In genomic region chr1:229266832-229267500, GRCh38 we compare ENCODE assay signal across 25 cellular contexts. TPM values are rescaled to one million over a fixed set of nuclear protein-coding genes. Genes with fewer than 3 reads are reported as not detected.
DNase-seq lines count a peak whose midpoint lies in the region; ATAC-seq, FAIRE-seq and TF ChIP-seq lines count a peak whose summit lies in the region.
"Had no signal": no experiment of that assay in that cellular context is flagged by ENCODE, and none has a peak within 500 bp of the region (broad histone marks: within the 10 kb centered on the region; RNA-seq: fewer than 3 reads in every experiment).

No MANE protein-coding gene starts in this region.

- peak; percentile 28 for DNase-seq in activated CD4-positive, alpha-beta T cell treated with anti-CD3 and anti-CD28 coated beads for 36 hours
- DNase-seq in activated CD4-positive, alpha-beta T cell treated with anti-CD3 and anti-CD28 coated beads, Interleukin-2, amount 10 ng/mL, durations not matched to agents 24 days and 14 days = no peak
- DNase-seq in CD4-positive, CD25-positive, alpha-beta regulatory T cell = no peak
- no peak for DNase-seq in RWPE2 (ENCODE audit: low spot score)
- DNase-seq in K562 (ENCODE audit: extremely low read depth in 1 of 4, low spot score in 3 of 4) = no peak
- no peak for DNase-seq in tibial artery
- no peak for DNase-seq in SHP77 (lab: John Stamatoyannopoulos, UW)
- DNase-seq in activated T-cell treated with anti-CD3 and anti-CD28 coated beads, Interleukin-2, amount 50 U/mL, for 1 hour = no peak
- DNase-seq: 8988T; ACHN; BE2C; NCI-H1048; NCI-H1694; NCI-H2029 treated with DMSO at 0.1 percent for 48 hours; NCI-H446 treated with DMSO at 0.1 percent for 48 hours; NCI-H526; NCI-H82; NK-92 treated with Interleukin-12 subunit alpha and Interleukin-12 subunit beta, amount 100 ng/mL, for 24 hours; PC-3; SHP77 treated with DMSO at 0.1 percent for 48 hours had no signal

- TF ChIP-seq POLR2A in K562 (conservative IDR thresholded peaks at IDR 0.05) = no peak

- H3K27ac Mint-ChIP-seq in activated CD4-positive, alpha-beta T cell treated with anti-CD3 and anti-CD28 coated beads for 36 hours = no peak overlapping the region
- H3K27ac Mint-ChIP-seq in activated CD4-positive, alpha-beta T cell treated with anti-CD3 and anti-CD28 coated beads, Interleukin-2, amount 10 ng/mL, durations not matched to agents 24 days and 14 days = no peak overlapping the region
- H3K27ac Mint-ChIP-seq in CD4-positive, CD25-positive, alpha-beta regulatory T cell = peak overlapping the region in 2 of 3 donors; percentile 3 to 57
- H3K27ac Mint-ChIP-seq: CD14-positive monocyte, GM23338 had no signal

- TF ChIP-seq CTCF in RWPE2 (IDR thresholded peaks at IDR 0.05; ENCODE audit: poor library complexity, severe bottlenecking) (no peak), K562 (IDR thresholded peaks at IDR 0.05 in 2 of 3, conservative IDR thresholded peaks at IDR 0.05 in 1 of 3; ENCODE audit: insufficient read depth in 2 of 3, low read depth in 1 of 3, low read length in 3 of 3) (no peak), tibial artery (IDR thresholded peaks at IDR 0.05) (no peak)

- no peaks in the 10 kb centered on the region for H3K27me3 Mint-ChIP-seq in activated CD4-positive, alpha-beta T cell treated with anti-CD3 and anti-CD28 coated beads for 36 hours
- no peaks in the 10 kb centered on the region for H3K27me3 Mint-ChIP-seq in activated CD4-positive, alpha-beta T cell treated with anti-CD3 and anti-CD28 coated beads, Interleukin-2, amount 10 ng/mL, durations not matched to agents 24 days and 14 days
- no peaks in the 10 kb centered on the region for H3K27me3 Mint-ChIP-seq in CD4-positive, CD25-positive, alpha-beta regulatory T cell

- H3K9ac ChIP-seq in K562 (ENCODE audit: insufficient read depth in 1 of 2, low read depth in 2 of 2, low read length in 2 of 2) = no peak overlapping the region
- H3K9ac ChIP-seq: KMS-11 had no signal

- in situ Hi-C loops in K562 (cut with MboI) = no loop called here

- H4K20me1 ChIP-seq in K562 (replicated peaks; ENCODE audit: control insufficient read depth, insufficient read depth, low read length) = no peaks in the 10 kb centered on the region

- H3K4me1 ChIP-seq in CD4-positive, CD25-positive, alpha-beta regulatory T cell (ENCODE audit: control insufficient read depth, insufficient read depth, low read length, poor library complexity, severe bottlenecking) = peaks cover 5% of the 10 kb centered on the region
- H3K4me1 ChIP-seq in RWPE2 (ENCODE audit: insufficient read depth, poor library complexity, severe bottlenecking) = peaks cover 10% of the 10 kb centered on the region
- H3K4me1 ChIP-seq in K562 (replicated peaks in 1 of 2; ENCODE audit: control insufficient read depth in 2 of 2, insufficient read depth in 2 of 2, low read length in 2 of 2) = peaks cover 10 to 16% of the 10 kb centered on the region in 2 experiments; a peak in 4 of 5 replicates
- peaks cover 0 to 17% (median 10%) of the 10 kb centered on the region in 4 donors for H3K4me1 ChIP-seq in tibial artery
- H3K4me1 ChIP-seq: BE2C had no signal

- no TSS peak for BruUV-seq in K562 (replicated peaks; lab: Mats Ljungman, UMichigan)

- intact Hi-C loops in activated CD4-positive, alpha-beta T cell treated with anti-CD3 and anti-CD28 coated beads for 36 hours (cut with DNase I, micrococcal nuclease) = no loop called here
- intact Hi-C loops in activated CD4-positive, alpha-beta T cell treated with anti-CD3 and anti-CD28 coated beads, Interleukin-2, amount 10 ng/mL, durations not matched to agents 24 days and 14 days (cut with micrococcal nuclease) = no loop called here
- intact Hi-C loops in K562 (cut with micrococcal nuclease) = no loop called here
- intact Hi-C loops in tibial artery (cut with DNase I; ENCODE audit: low total_unique reads) = no loop called here

- peaks cover 2% of the 10 kb centered on the region for H3K36me3 Mint-ChIP-seq in activated CD4-positive, alpha-beta T cell treated with anti-CD3 and anti-CD28 coated beads for 36 hours (ENCODE audit: low read depth)
- peaks cover 9% of the 10 kb centered on the region for H3K36me3 Mint-ChIP-seq in activated CD4-positive, alpha-beta T cell treated with anti-CD3 and anti-CD28 coated beads, Interleukin-2, amount 10 ng/mL, durations not matched to agents 24 days and 14 days (ENCODE audit: low read depth)
- no peaks in the 10 kb centered on the region for H3K36me3 Mint-ChIP-seq in CD4-positive, CD25-positive, alpha-beta regulatory T cell

- ATAC-seq in activated CD4-positive, alpha-beta T cell treated with anti-CD3 and anti-CD28 coated beads for 36 hours = peak; percentile 37
- ATAC-seq in CD4-positive, CD25-positive, alpha-beta regulatory T cell (ENCODE audit: low read depth in 2 of 2) = no peak
- ATAC-seq in RWPE2 (ENCODE audit: low read depth) (no peak), K562 (no peak)
- ATAC-seq: GM23338, PC-3 had no signal

- no peak overlapping the region for H3K4me3 Mint-ChIP-seq in activated CD4-positive, alpha-beta T cell treated with anti-CD3 and anti-CD28 coated beads for 36 hours
- no peak overlapping the region for H3K4me3 Mint-ChIP-seq in activated CD4-positive, alpha-beta T cell treated with anti-CD3 and anti-CD28 coated beads, Interleukin-2, amount 10 ng/mL, durations not matched to agents 24 days and 14 days
- H3K4me3 Mint-ChIP-seq in CD4-positive, CD25-positive, alpha-beta regulatory T cell = peak overlapping the region in 2 of 4 donors; percentile 29 to 67
- H3K4me3 Mint-ChIP-seq: CD14-positive monocyte, GM23338 had no signal

- WGBS in K562 (ENCODE audit: insufficient coverage, low coverage, missing lambda C conversion rate) = 79% methylated on average over 2 of the region's 2 CpGs

- no peaks in the 10 kb centered on the region for H3K9me1 ChIP-seq in K562 (ENCODE audit: control insufficient read depth, insufficient read depth, low read length)

- H3K4me2 ChIP-seq in K562 (ENCODE audit: insufficient read depth, low read length) = no peak overlapping the region
- H3K4me2 ChIP-seq: GM23338, KMS-11 had no signal

- H2AFZ ChIP-seq in K562 (ENCODE audit: low read depth, low read length) = no peak overlapping the region
- H2AFZ ChIP-seq: GM23338 had no signal

- POLR2A ChIA-PET in activated CD4-positive, alpha-beta T cell treated with anti-CD3 and anti-CD28 coated beads for 36 hours (lab: Charles Lee) = no interaction called here
- POLR2A ChIA-PET in K562 (lab: Yijun Ruan, JAX) = no interaction called here

- H3K4me1 Mint-ChIP-seq in activated CD4-positive, alpha-beta T cell treated with anti-CD3 and anti-CD28 coated beads for 36 hours = peaks cover 7% of the 10 kb centered on the region
- peaks cover 8% of the 10 kb centered on the region for H3K4me1 Mint-ChIP-seq in activated CD4-positive, alpha-beta T cell treated with anti-CD3 and anti-CD28 coated beads, Interleukin-2, amount 10 ng/mL, durations not matched to agents 24 days and 14 days
- H3K4me1 Mint-ChIP-seq in CD4-positive, CD25-positive, alpha-beta regulatory T cell = peaks cover 6 to 18% (median 8%) of the 10 kb centered on the region in 4 donors

- H3K27me3 ChIP-seq in CD4-positive, CD25-positive, alpha-beta regulatory T cell (ENCODE audit: control insufficient read depth, insufficient read depth, low read length) = no peaks in the 10 kb centered on the region
- H3K27me3 ChIP-seq in RWPE2 (ENCODE audit: insufficient read depth, poor library complexity, severe bottlenecking) (no peaks in the 10 kb centered on the region), K562 (ENCODE audit: control insufficient read depth in 2 of 2, insufficient read depth in 2 of 2, low read length in 2 of 2) (no peaks in the 10 kb centered on the region; a peak in 1 of 5 replicates), tibial artery (no peaks in the 10 kb centered on the region)
- H3K27me3 ChIP-seq: BE2C had no signal

- H3K36me3 ChIP-seq in CD4-positive, CD25-positive, alpha-beta regulatory T cell (ENCODE audit: control insufficient read depth, insufficient read depth, low read length) = no peaks in the 10 kb centered on the region
- H3K36me3 ChIP-seq in RWPE2 (ENCODE audit: low read depth) (no peaks in the 10 kb centered on the region), K562 (ENCODE audit: control insufficient read depth, insufficient read depth, low read length) (peaks cover 29% of the 10 kb centered on the region), tibial artery (no peaks in the 10 kb centered on the region)
- H3K36me3 ChIP-seq: BE2C, HAP-1 had no signal

- H3K9me3 Mint-ChIP-seq in activated CD4-positive, alpha-beta T cell treated with anti-CD3 and anti-CD28 coated beads for 36 hours (ENCODE audit: low read depth) = peaks cover 5% of the 10 kb centered on the region
- no peaks in the 10 kb centered on the region for H3K9me3 Mint-ChIP-seq in activated CD4-positive, alpha-beta T cell treated with anti-CD3 and anti-CD28 coated beads, Interleukin-2, amount 10 ng/mL, durations not matched to agents 24 days and 14 days
- H3K9me3 Mint-ChIP-seq in CD4-positive, CD25-positive, alpha-beta regulatory T cell = peaks cover 0 to 7% (median 2%) of the 10 kb centered on the region in 7 donors

- no peak for TF ChIP-seq RAD21 in K562 (CRISPR knock-in tag; conservative IDR thresholded peaks at IDR 0.05 in 1 of 2, IDR thresholded peaks at IDR 0.05 in 1 of 2)

- H3K27ac ChIP-seq in CD4-positive, CD25-positive, alpha-beta regulatory T cell (ENCODE audit: insufficient read depth, low read length, poor library complexity, severe bottlenecking) = no peak overlapping the region
- H3K27ac ChIP-seq in RWPE2 (ENCODE audit: poor library complexity, severe bottlenecking) = peak overlapping the region; percentile 80
- H3K27ac ChIP-seq in K562 (ENCODE audit: extremely low read depth, low read depth, low read length) = no peak overlapping the region
- H3K27ac ChIP-seq in tibial artery = no peak overlapping the region
- H3K27ac ChIP-seq: KMS-11 had no signal

- H3K4me3 ChIP-seq in CD4-positive, CD25-positive, alpha-beta regulatory T cell (ENCODE audit: low read depth, low read length) = no peak overlapping the region
- H3K4me3 ChIP-seq in RWPE2 (ENCODE audit: severe bottlenecking) (no peak overlapping the region), K562 (no peak overlapping the region), tibial artery (no peak overlapping the region)
- H3K4me3 ChIP-seq: GM23338, HAP-1 had no signal

- CTCF ChIA-PET in activated CD4-positive, alpha-beta T cell treated with anti-CD3 and anti-CD28 coated beads for 36 hours (lab: Charles Lee) = interaction anchor here (1.9 kb wide), 1 partner anchor 12 kb away, joined by 10 read pairs; no protein-coding TSS in a partner anchor
- CTCF ChIA-PET in K562 (lab: Yijun Ruan, JAX; ENCODE audit: low intra/inter-chr PET ratio) = no interaction called here

- TF ChIP-seq EP300 in K562 (IDR thresholded peaks at IDR 0.05; ENCODE audit: low read length) = no peak

- no peaks in the 10 kb centered on the region for H3K9me3 ChIP-seq in CD4-positive, CD25-positive, alpha-beta regulatory T cell (ENCODE audit: control insufficient read depth in 2 of 2, low read length in 2 of 2)
- H3K9me3 ChIP-seq in RWPE2 (ENCODE audit: severe bottlenecking) (no peaks in the 10 kb centered on the region), K562 (replicated peaks; ENCODE audit: control insufficient read depth, insufficient read depth, low read depth, low read length) (peaks cover 7% of the 10 kb centered on the region; the same call in 1 of the 2 replicates), tibial artery (no peaks in the 10 kb centered on the region)
- H3K9me3 ChIP-seq: HAP-1 had no signal

- FAIRE-seq in K562 (lab: Jason Lieb, UNC) = no peak
- FAIRE-seq: GM18507 had no signal

- H3K79me2 ChIP-seq in K562 (ENCODE audit: control insufficient read depth, insufficient read depth, low read length) = peaks cover 24% of the 10 kb centered on the region

RNA-seq across cellular contexts. Expression of gene RAB4A, which starts 3.9 kb away (rescaled TPM):
- total RNA-seq in activated CD4-positive, alpha-beta T cell treated with anti-CD3 and anti-CD28 coated beads for 36 hours = 10 to 100 TPM; 22.1 to 24.0 TPM
- total RNA-seq in activated CD4-positive, alpha-beta T cell treated with anti-CD3 and anti-CD28 coated beads, Interleukin-2, amount 10 ng/mL, durations not matched to agents 24 days and 14 days = 30.7 and 34.8 TPM in 2 replicates
- 33.4 TPM for total RNA-seq in CD4-positive, CD25-positive, alpha-beta regulatory T cell
- 10 to 100 TPM; 23.2 to 27.1 (median 24.3) TPM for polyA plus RNA-seq in CD4-positive, CD25-positive, alpha-beta regulatory T cell
- total RNA-seq in K562 (2011; cell fraction: chromatin; rRNA removed; ENCODE audit: low replicate concordance) = 13.9 and 34.5 TPM in 2 replicates
- total RNA-seq in K562 (2011; cell fraction: nucleolus; rRNA removed) = 7.4 and 7.8 TPM in 2 replicates
- total RNA-seq in K562 (2011; cell fraction: nucleoplasm; rRNA removed) = 17.1 and 34.4 TPM in 2 replicates
- 33.4 and 58.5 TPM in 2 replicates for total RNA-seq in K562 (2014; rRNA removed)
- 23.9 and 28.3 TPM in 2 replicates for total RNA-seq in K562 (2014; rRNA removed; fragmentation: Illumina TruSeq; extraction: Trizol)
- total RNA-seq in K562 (2015; rRNA removed; fragmentation: Illumina TruSeq; extraction: Trizol) = 21.9 and 23.2 TPM in 2 replicates
- 61.0 and 68.3 TPM in 2 replicates for total RNA-seq in K562 (2021)
- 33.8 and 35.1 TPM in 2 replicates for polyA plus RNA-seq in K562 (2011; rRNA removed)
- polyA plus RNA-seq in K562 (2011; cell fraction: cytosol; rRNA removed) = 11.7 and 19.5 TPM in 2 replicates
- polyA plus RNA-seq in K562 (2011; cell fraction: nucleus; rRNA removed) = 13.1 and 14.0 TPM in 2 replicates
- polyA plus RNA-seq in K562 (2012) = 29.8 and 40.1 TPM in 2 replicates
- 20.9 and 26.7 TPM in 2 replicates for polyA plus RNA-seq in K562 (2014; fragmentation: Illumina TruSeq; extraction: Trizol)
- polyA plus RNA-seq in K562 (2014; fragmentation: Nextera tagmentation; extraction: Ambion mirVana) = 1 to 10 TPM; 8.3 to 9.7 TPM
- polyA plus RNA-seq in K562 (2014; rRNA removed) = 36.0 and 55.2 TPM in 2 replicates
- polyA minus RNA-seq in K562 (2011; rRNA and poly(A)+ RNA removed) = 13.8 and 18.0 TPM in 2 replicates
- polyA minus RNA-seq in K562 (2011; cell fraction: cytosol; rRNA and poly(A)+ RNA removed) = 7.9 and 8.5 TPM in 2 replicates
- 10.8 and 11.4 TPM in 2 replicates for polyA minus RNA-seq in K562 (2011; cell fraction: nucleus; rRNA and poly(A)+ RNA removed)

Comparison
In these comparisons a context has a peak if more than half of its experiments do, and no peak if none do; other contexts are left out.
1. H3K27ac Mint-ChIP-seq: peak in CD4-positive, CD25-positive, alpha-beta regulatory T cell (2 of 3); none in activated CD4-positive, alpha-beta T cell treated with anti-CD3 and anti-CD28 coated beads for 36 hours (single experiment) and activated CD4-positive, alpha-beta T cell treated with anti-CD3 and anti-CD28 coated beads, Interleukin-2, amount 10 ng/mL, durations not matched to agents 24 days and 14 days (single experiment).